23 cellular contexts compared by ENCODE assay signal in the genomic region with DNA sequence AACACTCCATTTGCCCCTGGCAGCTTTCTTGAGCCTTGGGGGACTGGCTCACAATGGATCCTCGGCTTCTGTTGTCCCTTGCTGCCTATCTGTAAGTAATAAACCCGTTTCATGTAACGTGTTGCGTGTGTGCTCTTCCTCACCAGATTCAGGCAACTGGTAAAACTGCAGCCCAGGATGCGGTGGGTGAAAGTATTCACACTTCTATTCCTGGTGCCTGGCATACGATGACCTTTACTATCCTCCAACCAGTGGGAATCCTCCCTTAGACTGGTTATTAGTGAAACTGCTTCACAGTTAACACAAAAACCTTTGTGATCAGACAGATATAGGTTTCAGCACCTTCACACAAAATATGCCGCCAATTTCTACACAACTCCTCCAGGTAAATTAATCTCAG.
"Had no signal": no experiment of that assay in that cellular context is flagged by ENCODE, and none has a peak within 500 bp of the region (broad histone marks: within the 10 kb centered on the region; RNA-seq: fewer than 3 reads in every experiment).

No MANE protein-coding gene starts in this region.

- H3K4me1 ChIP-seq: SJCRH30 had no signal

- DNase-seq: IMR-90, Karpas-422, KG1, MG63, NCI-H1092, NCI-H1105 treated with DMSO at 0.1 percent for 48 hours, NCI-H1417 treated with DMSO at 0.1 percent for 48 hours, NCI-H146, NCI-H1694 treated with DMSO at 0.1 percent for 48 hours, NCI-H1930, NCI-H2081, NCI-H2107, NCI-H2227 treated with DMSO at 0.1 percent for 48 hours, NCI-H446, NCI-H510A, NCI-H524 treated with DMSO at 0.1 percent for 48 hours, NCI-H69, NCI-H774, RPMI8226, SHP77 treated with DMSO at 0.1 percent for 48 hours, SJCRH30 had no signal

- H3K27me3 ChIP-seq: MG63, SJCRH30 had no signal

- ATAC-seq: HepG2, SK-N-SH treated with all-trans-retinoic acid at 6 μM for 48 hours had no signal

- H3K9me3 ChIP-seq: MG63, SJCRH30 had no signal

- H3K27ac ChIP-seq: SJCRH30 had no signal

- H3K4me3 ChIP-seq: MG63, SJCRH30 had no signal
